1 cellular context compared by ENCODE assay signal in the genomic region with DNA sequence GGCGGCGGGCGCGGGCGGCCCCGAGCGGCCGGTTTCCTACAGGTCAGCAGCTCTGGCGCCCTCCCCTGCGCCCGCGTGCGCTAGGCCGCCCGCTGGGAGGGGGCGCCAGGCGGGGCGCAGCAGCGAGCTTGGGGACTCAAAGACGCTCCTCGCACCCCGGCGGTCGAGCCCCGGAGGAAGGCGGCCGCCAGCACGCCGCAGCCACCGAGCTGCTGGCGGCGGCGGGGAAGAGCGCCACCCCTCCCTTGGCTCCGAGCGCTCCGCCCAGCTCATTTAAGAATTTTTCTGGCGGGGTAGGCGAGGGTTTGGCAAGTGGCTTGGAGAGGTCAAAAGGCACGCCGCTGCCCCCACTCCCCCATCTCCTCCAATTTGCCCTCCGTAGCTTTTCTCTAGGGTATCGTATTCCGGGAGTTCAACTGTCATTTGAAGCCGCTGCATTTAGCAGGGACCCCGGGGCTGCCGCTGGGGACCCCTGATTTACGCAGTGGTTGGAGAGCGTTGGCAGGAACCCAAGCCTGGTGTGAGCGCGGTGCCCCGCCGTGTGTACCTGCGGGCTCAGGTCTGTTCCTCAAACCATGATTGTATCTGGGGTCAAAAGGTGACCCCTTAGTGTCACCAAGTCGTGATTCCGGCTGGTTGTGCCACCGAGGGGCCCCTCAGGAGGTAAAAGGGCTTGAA.
TF ChIP-seq lines count a peak whose summit lies in the region.

No MANE protein-coding gene starts in this region.

TF ChIP-seq in GM12878, 131 proteins besides CTCF, POLR2A, EP300 and RAD21 (continued from another document and continues in another):
- TF ChIP-seq, protein P1, sequence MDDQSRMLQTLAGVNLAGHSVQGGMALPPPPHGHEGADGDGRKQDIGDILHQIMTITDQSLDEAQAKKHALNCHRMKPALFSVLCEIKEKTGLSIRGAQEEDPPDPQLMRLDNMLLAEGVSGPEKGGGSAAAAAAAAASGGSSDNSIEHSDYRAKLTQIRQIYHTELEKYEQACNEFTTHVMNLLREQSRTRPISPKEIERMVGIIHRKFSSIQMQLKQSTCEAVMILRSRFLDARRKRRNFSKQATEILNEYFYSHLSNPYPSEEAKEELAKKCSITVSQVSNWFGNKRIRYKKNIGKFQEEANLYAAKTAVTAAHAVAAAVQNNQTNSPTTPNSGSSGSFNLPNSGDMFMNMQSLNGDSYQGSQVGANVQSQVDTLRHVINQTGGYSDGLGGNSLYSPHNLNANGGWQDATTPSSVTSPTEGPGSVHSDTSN (IDR thresholded peaks at IDR 0.05; ENCODE audit: insufficient replicate concordance, low read depth, low read length): no peak
- TF ChIP-seq, protein P2, sequence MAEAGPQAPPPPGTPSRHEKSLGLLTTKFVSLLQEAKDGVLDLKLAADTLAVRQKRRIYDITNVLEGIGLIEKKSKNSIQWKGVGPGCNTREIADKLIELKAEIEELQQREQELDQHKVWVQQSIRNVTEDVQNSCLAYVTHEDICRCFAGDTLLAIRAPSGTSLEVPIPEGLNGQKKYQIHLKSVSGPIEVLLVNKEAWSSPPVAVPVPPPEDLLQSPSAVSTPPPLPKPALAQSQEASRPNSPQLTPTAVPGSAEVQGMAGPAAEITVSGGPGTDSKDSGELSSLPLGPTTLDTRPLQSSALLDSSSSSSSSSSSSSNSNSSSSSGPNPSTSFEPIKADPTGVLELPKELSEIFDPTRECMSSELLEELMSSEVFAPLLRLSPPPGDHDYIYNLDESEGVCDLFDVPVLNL (IDR thresholded peaks at IDR 0.05; ENCODE audit: low read depth, low read length): no peak
- TF ChIP-seq CHD4 (IDR thresholded peaks at IDR 0.05) (no peak), CREM (IDR thresholded peaks at IDR 0.05; ENCODE audit: low read depth) (no peak), CHD1 (IDR thresholded peaks at IDR 0.05; ENCODE audit: low read depth, low read length) (no peak), BMI1 (IDR thresholded peaks at IDR 0.05; ENCODE audit: borderline replicate concordance) (no peak), SRF (IDR thresholded peaks at IDR 0.05; ENCODE audit: low read depth in 2 of 2, low read length in 2 of 2) (no peak), POLR2AphosphoS2 (IDR thresholded peaks at IDR 0.05; ENCODE audit: low read depth, low read length) (peak; percentile 38; the same call in 1 of the 2 replicates), PAX8 (IDR thresholded peaks at IDR 0.05) (no peak), NR2C2 (IDR thresholded peaks at IDR 0.05; ENCODE audit: borderline replicate concordance, control insufficient read depth, insufficient read length, low read depth) (no peak), RELA (IDR thresholded peaks at IDR 0.05; ENCODE audit: borderline replicate concordance, partially characterized antibody) (peak; percentile 44), ETV6 (conservative IDR thresholded peaks at IDR 0.05 in 1 of 2, IDR thresholded peaks at IDR 0.05 in 1 of 2; ENCODE audit: borderline replicate concordance in 1 of 2, low read depth in 1 of 2) (no peak), BHLHE40 (IDR thresholded peaks at IDR 0.05; ENCODE audit: borderline replicate concordance in 1 of 2, low read depth in 2 of 2, low read length in 1 of 2) (peak in 1 of 2 experiments; percentile 82; a peak in 2 of 4 replicates), NBN (IDR thresholded peaks at IDR 0.05) (no peak), LARP7 (IDR thresholded peaks at IDR 0.05) (peak; percentile 97), SMAD1 (IDR thresholded peaks at IDR 0.05; ENCODE audit: low read depth, partially characterized antibody) (no peak), CBFB (IDR thresholded peaks at IDR 0.05; ENCODE audit: low read depth) (no peak), ATF7 (IDR thresholded peaks at IDR 0.05; ENCODE audit: low read depth) (no peak), EGR1 (IDR thresholded peaks at IDR 0.05; ENCODE audit: borderline replicate concordance in 1 of 2, low read depth in 2 of 2, low read length in 2 of 2) (no peak), ZNF622 (IDR thresholded peaks at IDR 0.05) (no peak), MYC (IDR thresholded peaks at IDR 0.05; ENCODE audit: insufficient read depth, insufficient read length, insufficient replicate concordance, low read length, severe bottlenecking) (peak; percentile 15)
- TF ChIP-seq, protein P3, sequence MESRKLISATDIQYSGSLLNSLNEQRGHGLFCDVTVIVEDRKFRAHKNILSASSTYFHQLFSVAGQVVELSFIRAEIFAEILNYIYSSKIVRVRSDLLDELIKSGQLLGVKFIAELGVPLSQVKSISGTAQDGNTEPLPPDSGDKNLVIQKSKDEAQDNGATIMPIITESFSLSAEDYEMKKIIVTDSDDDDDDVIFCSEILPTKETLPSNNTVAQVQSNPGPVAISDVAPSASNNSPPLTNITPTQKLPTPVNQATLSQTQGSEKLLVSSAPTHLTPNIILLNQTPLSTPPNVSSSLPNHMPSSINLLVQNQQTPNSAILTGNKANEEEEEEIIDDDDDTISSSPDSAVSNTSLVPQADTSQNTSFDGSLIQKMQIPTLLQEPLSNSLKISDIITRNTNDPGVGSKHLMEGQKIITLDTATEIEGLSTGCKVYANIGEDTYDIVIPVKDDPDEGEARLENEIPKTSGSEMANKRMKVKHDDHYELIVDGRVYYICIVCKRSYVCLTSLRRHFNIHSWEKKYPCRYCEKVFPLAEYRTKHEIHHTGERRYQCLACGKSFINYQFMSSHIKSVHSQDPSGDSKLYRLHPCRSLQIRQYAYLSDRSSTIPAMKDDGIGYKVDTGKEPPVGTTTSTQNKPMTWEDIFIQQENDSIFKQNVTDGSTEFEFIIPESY (IDR thresholded peaks at IDR 0.05): no peak
- TF ChIP-seq, protein P4, sequence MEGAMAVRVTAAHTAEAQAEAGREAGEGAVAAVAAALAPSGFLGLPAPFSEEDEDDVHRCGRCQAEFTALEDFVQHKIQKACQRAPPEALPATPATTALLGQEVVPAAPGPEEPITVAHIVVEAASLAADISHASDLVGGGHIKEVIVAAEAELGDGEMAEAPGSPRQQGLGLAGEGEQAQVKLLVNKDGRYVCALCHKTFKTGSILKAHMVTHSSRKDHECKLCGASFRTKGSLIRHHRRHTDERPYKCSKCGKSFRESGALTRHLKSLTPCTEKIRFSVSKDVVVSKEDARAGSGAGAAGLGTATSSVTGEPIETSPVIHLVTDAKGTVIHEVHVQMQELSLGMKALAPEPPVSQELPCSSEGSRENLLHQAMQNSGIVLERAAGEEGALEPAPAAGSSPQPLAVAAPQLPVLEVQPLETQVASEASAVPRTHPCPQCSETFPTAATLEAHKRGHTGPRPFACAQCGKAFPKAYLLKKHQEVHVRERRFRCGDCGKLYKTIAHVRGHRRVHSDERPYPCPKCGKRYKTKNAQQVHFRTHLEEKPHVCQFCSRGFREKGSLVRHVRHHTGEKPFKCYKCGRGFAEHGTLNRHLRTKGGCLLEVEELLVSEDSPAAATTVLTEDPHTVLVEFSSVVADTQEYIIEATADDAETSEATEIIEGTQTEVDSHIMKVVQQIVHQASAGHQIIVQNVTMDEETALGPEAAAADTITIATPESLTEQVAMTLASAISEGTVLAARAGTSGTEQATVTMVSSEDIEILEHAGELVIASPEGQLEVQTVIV (IDR thresholded peaks at IDR 0.05; ENCODE audit: borderline replicate concordance, partially characterized antibody): no peak
- TF ChIP-seq, protein P5, sequence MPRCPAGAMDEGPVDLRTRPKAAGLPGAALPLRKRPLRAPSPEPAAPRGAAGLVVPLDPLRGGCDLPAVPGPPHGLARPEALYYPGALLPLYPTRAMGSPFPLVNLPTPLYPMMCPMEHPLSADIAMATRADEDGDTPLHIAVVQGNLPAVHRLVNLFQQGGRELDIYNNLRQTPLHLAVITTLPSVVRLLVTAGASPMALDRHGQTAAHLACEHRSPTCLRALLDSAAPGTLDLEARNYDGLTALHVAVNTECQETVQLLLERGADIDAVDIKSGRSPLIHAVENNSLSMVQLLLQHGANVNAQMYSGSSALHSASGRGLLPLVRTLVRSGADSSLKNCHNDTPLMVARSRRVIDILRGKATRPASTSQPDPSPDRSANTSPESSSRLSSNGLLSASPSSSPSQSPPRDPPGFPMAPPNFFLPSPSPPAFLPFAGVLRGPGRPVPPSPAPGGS (IDR thresholded peaks at IDR 0.05; ENCODE audit: borderline replicate concordance, insufficient read depth, low read depth, low read length, poor library complexity, severe bottlenecking): no peak
- TF ChIP-seq, protein P6, sequence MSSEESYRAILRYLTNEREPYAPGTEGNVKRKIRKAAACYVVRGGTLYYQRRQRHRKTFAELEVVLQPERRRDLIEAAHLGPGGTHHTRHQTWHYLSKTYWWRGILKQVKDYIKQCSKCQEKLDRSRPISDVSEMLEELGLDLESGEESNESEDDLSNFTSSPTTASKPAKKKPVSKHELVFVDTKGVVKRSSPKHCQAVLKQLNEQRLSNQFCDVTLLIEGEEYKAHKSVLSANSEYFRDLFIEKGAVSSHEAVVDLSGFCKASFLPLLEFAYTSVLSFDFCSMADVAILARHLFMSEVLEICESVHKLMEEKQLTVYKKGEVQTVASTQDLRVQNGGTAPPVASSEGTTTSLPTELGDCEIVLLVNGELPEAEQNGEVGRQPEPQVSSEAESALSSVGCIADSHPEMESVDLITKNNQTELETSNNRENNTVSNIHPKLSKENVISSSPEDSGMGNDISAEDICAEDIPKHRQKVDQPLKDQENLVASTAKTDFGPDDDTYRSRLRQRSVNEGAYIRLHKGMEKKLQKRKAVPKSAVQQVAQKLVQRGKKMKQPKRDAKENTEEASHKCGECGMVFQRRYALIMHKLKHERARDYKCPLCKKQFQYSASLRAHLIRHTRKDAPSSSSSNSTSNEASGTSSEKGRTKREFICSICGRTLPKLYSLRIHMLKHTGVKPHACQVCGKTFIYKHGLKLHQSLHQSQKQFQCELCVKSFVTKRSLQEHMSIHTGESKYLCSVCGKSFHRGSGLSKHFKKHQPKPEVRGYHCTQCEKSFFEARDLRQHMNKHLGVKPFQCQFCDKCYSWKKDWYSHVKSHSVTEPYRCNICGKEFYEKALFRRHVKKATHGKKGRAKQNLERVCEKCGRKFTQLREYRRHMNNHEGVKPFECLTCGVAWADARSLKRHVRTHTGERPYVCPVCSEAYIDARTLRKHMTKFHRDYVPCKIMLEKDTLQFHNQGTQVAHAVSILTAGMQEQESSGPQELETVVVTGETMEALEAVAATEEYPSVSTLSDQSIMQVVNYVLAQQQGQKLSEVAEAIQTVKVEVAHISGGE (CRISPR knock-in tag; IDR thresholded peaks at IDR 0.05): no peak
- TF ChIP-seq, protein P7, sequence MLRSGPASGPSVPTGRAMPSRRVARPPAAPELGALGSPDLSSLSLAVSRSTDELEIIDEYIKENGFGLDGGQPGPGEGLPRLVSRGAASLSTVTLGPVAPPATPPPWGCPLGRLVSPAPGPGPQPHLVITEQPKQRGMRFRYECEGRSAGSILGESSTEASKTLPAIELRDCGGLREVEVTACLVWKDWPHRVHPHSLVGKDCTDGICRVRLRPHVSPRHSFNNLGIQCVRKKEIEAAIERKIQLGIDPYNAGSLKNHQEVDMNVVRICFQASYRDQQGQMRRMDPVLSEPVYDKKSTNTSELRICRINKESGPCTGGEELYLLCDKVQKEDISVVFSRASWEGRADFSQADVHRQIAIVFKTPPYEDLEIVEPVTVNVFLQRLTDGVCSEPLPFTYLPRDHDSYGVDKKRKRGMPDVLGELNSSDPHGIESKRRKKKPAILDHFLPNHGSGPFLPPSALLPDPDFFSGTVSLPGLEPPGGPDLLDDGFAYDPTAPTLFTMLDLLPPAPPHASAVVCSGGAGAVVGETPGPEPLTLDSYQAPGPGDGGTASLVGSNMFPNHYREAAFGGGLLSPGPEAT (IDR thresholded peaks at IDR 0.05; ENCODE audit: low read depth): no peak
- TF ChIP-seq, protein P8, sequence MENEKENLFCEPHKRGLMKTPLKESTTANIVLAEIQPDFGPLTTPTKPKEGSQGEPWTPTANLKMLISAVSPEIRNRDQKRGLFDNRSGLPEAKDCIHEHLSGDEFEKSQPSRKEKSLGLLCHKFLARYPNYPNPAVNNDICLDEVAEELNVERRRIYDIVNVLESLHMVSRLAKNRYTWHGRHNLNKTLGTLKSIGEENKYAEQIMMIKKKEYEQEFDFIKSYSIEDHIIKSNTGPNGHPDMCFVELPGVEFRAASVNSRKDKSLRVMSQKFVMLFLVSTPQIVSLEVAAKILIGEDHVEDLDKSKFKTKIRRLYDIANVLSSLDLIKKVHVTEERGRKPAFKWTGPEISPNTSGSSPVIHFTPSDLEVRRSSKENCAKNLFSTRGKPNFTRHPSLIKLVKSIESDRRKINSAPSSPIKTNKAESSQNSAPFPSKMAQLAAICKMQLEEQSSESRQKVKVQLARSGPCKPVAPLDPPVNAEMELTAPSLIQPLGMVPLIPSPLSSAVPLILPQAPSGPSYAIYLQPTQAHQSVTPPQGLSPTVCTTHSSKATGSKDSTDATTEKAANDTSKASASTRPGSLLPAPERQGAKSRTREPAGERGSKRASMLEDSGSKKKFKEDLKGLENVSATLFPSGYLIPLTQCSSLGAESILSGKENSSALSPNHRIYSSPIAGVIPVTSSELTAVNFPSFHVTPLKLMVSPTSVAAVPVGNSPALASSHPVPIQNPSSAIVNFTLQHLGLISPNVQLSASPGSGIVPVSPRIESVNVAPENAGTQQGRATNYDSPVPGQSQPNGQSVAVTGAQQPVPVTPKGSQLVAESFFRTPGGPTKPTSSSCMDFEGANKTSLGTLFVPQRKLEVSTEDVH (IDR thresholded peaks at IDR 0.05; ENCODE audit: low read depth, partially characterized antibody): peak; percentile 17
- TF ChIP-seq, protein P9, sequence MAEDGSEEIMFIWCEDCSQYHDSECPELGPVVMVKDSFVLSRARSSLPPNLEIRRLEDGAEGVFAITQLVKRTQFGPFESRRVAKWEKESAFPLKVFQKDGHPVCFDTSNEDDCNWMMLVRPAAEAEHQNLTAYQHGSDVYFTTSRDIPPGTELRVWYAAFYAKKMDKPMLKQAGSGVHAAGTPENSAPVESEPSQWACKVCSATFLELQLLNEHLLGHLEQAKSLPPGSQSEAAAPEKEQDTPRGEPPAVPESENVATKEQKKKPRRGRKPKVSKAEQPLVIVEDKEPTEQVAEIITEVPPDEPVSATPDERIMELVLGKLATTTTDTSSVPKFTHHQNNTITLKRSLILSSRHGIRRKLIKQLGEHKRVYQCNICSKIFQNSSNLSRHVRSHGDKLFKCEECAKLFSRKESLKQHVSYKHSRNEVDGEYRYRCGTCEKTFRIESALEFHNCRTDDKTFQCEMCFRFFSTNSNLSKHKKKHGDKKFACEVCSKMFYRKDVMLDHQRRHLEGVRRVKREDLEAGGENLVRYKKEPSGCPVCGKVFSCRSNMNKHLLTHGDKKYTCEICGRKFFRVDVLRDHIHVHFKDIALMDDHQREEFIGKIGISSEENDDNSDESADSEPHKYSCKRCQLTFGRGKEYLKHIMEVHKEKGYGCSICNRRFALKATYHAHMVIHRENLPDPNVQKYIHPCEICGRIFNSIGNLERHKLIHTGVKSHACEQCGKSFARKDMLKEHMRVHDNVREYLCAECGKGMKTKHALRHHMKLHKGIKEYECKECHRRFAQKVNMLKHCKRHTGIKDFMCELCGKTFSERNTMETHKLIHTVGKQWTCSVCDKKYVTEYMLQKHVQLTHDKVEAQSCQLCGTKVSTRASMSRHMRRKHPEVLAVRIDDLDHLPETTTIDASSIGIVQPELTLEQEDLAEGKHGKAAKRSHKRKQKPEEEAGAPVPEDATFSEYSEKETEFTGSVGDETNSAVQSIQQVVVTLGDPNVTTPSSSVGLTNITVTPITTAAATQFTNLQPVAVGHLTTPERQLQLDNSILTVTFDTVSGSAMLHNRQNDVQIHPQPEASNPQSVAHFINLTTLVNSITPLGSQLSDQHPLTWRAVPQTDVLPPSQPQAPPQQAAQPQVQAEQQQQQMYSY (CRISPR knock-in tag; IDR thresholded peaks at IDR 0.05): no peak
